33 cellular contexts compared by ENCODE assay signal in genomic region chr1:205826975-205827374, GRCh38. TPM values are rescaled to one million over a fixed set of nuclear protein-coding genes. Genes with fewer than 3 reads are reported as not detected.
"Had no signal": no experiment of that assay in that cellular context is flagged by ENCODE, and none has a peak within 500 bp of the region (broad histone marks: within the 10 kb centered on the region; RNA-seq: fewer than 3 reads in every experiment).

No MANE protein-coding gene starts in this region.

- H3K4me3 Mint-ChIP-seq: activated CD4-positive, alpha-beta T cell treated with anti-CD3 and anti-CD28 coated beads for 36 hours; activated CD8-positive, alpha-beta memory T cell treated with anti-CD3 and anti-CD28 coated beads, Interleukin-2, amount 10 ng/mL, durations not matched to agents 7 days and 5 days; activated CD8-positive, alpha-beta T cell treated with anti-CD3 and anti-CD28 coated beads, Interleukin-2, amount 10 ng/mL, durations not matched to agents 7 days and 5 days; activated naive CD8-positive, alpha-beta T cell treated with anti-CD3 and anti-CD28 coated beads for 36 hours; activated T-cell treated with anti-CD3 and anti-CD28 coated beads, Interleukin-2, amount 50 U/mL, for 72 hours; dendritic cell treated with granulocyte-macrophage colony-stimulating factor and Interleukin-4, amounts not matched to agents 40 ng/mL and 50 ng/mL, for 4 days; endodermal cell; mesothelial cell of epicardium; stimulated activated effector memory CD8-positive, alpha-beta T cell treated with anti-CD3 and anti-CD28 coated beads, Interleukin-12 subunit alpha, Interleukin-12 subunit beta, amount 100 ng/mL, for 72 hours; T-cell had no signal

- H3K9ac ChIP-seq: SK-N-SH had no signal

- H3K4me1 ChIP-seq: adrenal gland, foreskin keratinocyte, sigmoid colon, thyroid gland, upper lobe of right lung had no signal

- H3K4me2 ChIP-seq: SK-N-SH had no signal

- ATAC-seq: activated CD8-positive, alpha-beta memory T cell treated with anti-CD3 and anti-CD28 coated beads, Interleukin-2, amount 10 ng/mL, durations not matched to agents 7 days and 5 days; activated CD8-positive, alpha-beta T cell treated with anti-CD3 and anti-CD28 coated beads, Interleukin-2, amount 10 ng/mL, durations not matched to agents 7 days and 5 days; foreskin keratinocyte; T-cell; upper lobe of right lung had no signal

- H3K27me3 ChIP-seq: adrenal gland, esophagus muscularis mucosa, hepatocyte, sigmoid colon, stomach, thyroid gland, upper lobe of right lung had no signal

- FAIRE-seq: small intestine had no signal

- DNase-seq: activated CD4-positive, alpha-beta T cell treated with anti-CD3 and anti-CD28 coated beads for 36 hours; activated CD4-positive, CD25-positive, alpha-beta regulatory T cell; activated CD8-positive, alpha-beta memory T cell treated with anti-CD3 and anti-CD28 coated beads, Interleukin-2, amount 10 ng/mL, durations not matched to agents 7 days and 5 days; activated CD8-positive, alpha-beta T cell treated with anti-CD3 and anti-CD28 coated beads, Interleukin-2, amount 10 ng/mL, durations not matched to agents 7 days and 5 days; activated naive CD4-positive, alpha-beta T cell treated with Interleukin-2 at 50 U/mL for 16 hours; activated naive CD8-positive, alpha-beta T cell treated with anti-CD3 and anti-CD28 coated beads for 36 hours; activated T-cell treated with anti-CD3 and anti-CD28 coated beads for 4 hours; activated T-cell treated with anti-CD3 and anti-CD28 coated beads, Interleukin-2, amount 50 U/mL, for 72 hours; adrenal gland; aorta; brain microvascular endothelial cell; central memory CD4-positive, alpha-beta T cell; foreskin keratinocyte; islet precursor cell; left cardiac atrium; naive B cell; occipital lobe; sigmoid colon; SK-N-SH; stimulated activated CD4-positive, alpha-beta T cell treated with anti-CD3 and anti-CD28 coated beads, Interleukin-4, amount 100 ng/mL, for 24 hours; T-cell; thyroid gland; upper lobe of right lung had no signal

- H3K27me3 Mint-ChIP-seq: activated CD4-positive, alpha-beta T cell treated with anti-CD3 and anti-CD28 coated beads for 36 hours; activated naive CD8-positive, alpha-beta T cell treated with anti-CD3 and anti-CD28 coated beads for 36 hours; naive B cell; T-cell had no signal

- H3K9me3 Mint-ChIP-seq: stimulated activated effector memory CD8-positive, alpha-beta T cell treated with anti-CD3 and anti-CD28 coated beads, Interleukin-12 subunit alpha, Interleukin-12 subunit beta, amount 100 ng/mL, for 72 hours had no signal

- H3K4me3 ChIP-seq: adrenal gland, esophagus muscularis mucosa, hepatocyte, sigmoid colon, stomach, thyroid gland, upper lobe of right lung had no signal

- H3K27ac ChIP-seq: adrenal gland, brain microvascular endothelial cell, esophagus muscularis mucosa, foreskin keratinocyte, sigmoid colon, stomach, thyroid gland, upper lobe of right lung had no signal

- H2AFZ ChIP-seq: hepatocyte had no signal

- H3K9me3 ChIP-seq: adrenal gland, esophagus muscularis mucosa, sigmoid colon, SK-N-SH, stomach, thyroid gland, upper lobe of right lung had no signal

- H3K27ac Mint-ChIP-seq: activated CD4-positive, alpha-beta T cell treated with anti-CD3 and anti-CD28 coated beads for 36 hours; activated CD8-positive, alpha-beta memory T cell treated with anti-CD3 and anti-CD28 coated beads, Interleukin-2, amount 10 ng/mL, durations not matched to agents 7 days and 5 days; activated CD8-positive, alpha-beta T cell treated with anti-CD3 and anti-CD28 coated beads, Interleukin-2, amount 10 ng/mL, durations not matched to agents 7 days and 5 days; activated naive CD8-positive, alpha-beta T cell treated with anti-CD3 and anti-CD28 coated beads for 36 hours; activated T-cell treated with anti-CD3 and anti-CD28 coated beads, Interleukin-2, amount 50 U/mL, for 72 hours; dendritic cell treated with granulocyte-macrophage colony-stimulating factor and Interleukin-4, amounts not matched to agents 40 ng/mL and 50 ng/mL, for 4 days; endodermal cell; T-cell had no signal

- H3K36me3 ChIP-seq: adrenal gland, brain microvascular endothelial cell, esophagus muscularis mucosa, sigmoid colon, stomach, thyroid gland, upper lobe of right lung had no signal

- H3K36me3 Mint-ChIP-seq: stimulated activated effector memory CD8-positive, alpha-beta T cell treated with anti-CD3 and anti-CD28 coated beads, Interleukin-12 subunit alpha, Interleukin-12 subunit beta, amount 100 ng/mL, for 72 hours; T-cell had no signal

- H3K79me2 ChIP-seq: hepatocyte had no signal

RNA-seq across cellular contexts. Expression of gene PM20D1, which starts 23.0 kb away (rescaled TPM):
- total RNA-seq: endodermal cell, foreskin keratinocyte, glomerular endothelial cell, hepatocyte, mesothelial cell of epicardium, occipital lobe had no signal
- polyA plus RNA-seq: foreskin keratinocyte, neural cell, SK-N-SH had no signal
